In the genomic region with DNA sequence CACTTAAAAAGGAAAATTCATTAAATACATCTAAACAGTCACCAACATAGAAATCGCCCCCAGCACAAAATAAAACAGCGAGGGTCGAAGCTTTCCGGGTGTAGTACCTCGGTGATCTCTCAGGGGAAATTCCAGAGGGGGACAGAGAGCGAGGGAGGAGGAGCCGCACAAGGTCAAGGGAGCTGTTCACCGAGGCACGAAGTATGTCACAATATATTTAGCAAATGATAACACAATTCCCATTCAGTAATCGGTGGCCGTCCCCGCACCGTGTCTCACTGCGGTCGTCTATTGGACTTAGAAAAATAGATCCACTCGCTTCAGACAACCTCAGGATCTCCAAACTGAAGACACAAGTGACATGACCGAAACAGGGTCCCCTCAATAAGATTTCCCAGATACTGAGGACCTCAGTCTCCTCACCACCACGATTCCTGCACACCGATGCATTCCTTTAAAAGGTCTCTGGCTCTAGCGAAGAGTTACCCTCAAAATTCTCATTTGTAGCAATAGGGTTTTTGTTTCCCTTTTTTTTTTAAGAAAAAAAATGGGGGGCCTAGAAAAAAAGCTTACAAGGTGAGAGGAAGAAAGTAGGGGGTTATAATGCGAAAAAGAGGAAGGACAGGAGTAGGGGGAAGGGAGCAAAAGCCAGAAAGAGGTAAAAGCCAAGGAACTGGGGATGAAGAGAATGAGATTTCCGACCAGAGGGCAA, we compare ENCODE assay signal across 8 cellular contexts. TPM values are rescaled to one million over a fixed set of nuclear protein-coding genes. Genes with fewer than 3 reads are reported as not detected.
DNase-seq lines count a peak whose midpoint lies in the region; ATAC-seq lines count a peak whose summit lies in the region.

No MANE protein-coding gene starts in this region.

- no peak overlapping the region for H3K4me3 ChIP-seq in CD8-positive, alpha-beta memory T cell (ENCODE audit: low read length)
- H3K4me3 ChIP-seq in esophagus (ENCODE audit: low read depth in 1 of 2, low read length in 2 of 2) (peak overlapping the region; percentile 79 to 97), mucosa of stomach (ENCODE audit: low read length) (peak overlapping the region; percentile 12), aorta (ENCODE audit: low read length in 2 of 2) (peak overlapping the region; percentile 94 to 100)

- H3K4me3 Mint-ChIP-seq in CD8-positive, alpha-beta memory T cell, result peak overlapping the region; percentile 88 to 98 (median 92)

- H3K36me3 Mint-ChIP-seq in CD8-positive, alpha-beta memory T cell, result peaks cover 0 to 13% (median 1%) of the 10 kb centered on the region in 3 donors

- peak overlapping the region; percentile 60 for H3K9ac ChIP-seq in mucosa of stomach (ENCODE audit: low read length)

- peaks cover 55 to 79% (median 72%) of the 10 kb centered on the region in 3 donors for H3K4me1 Mint-ChIP-seq in CD8-positive, alpha-beta memory T cell

- no peaks in the 10 kb centered on the region for H3K27me3 Mint-ChIP-seq in CD8-positive, alpha-beta memory T cell

- peak overlapping the region; percentile 85 to 97 (median 93) for H3K27ac Mint-ChIP-seq in CD8-positive, alpha-beta memory T cell

- POLR2A ChIA-PET in CD8-positive, alpha-beta memory T cell (lab: Charles Lee), result interaction anchor here (1.5 kb wide), 1 partner anchor 12 kb away, joined by 4 read pairs; no protein-coding TSS in a partner anchor

- DNase-seq in CD8-positive, alpha-beta memory T cell, result no peak
- peak; percentile 81 for DNase-seq in HuH-7 (ENCODE audit: low spot score)
- DNase-seq in SKM-1 treated with dmso at 0.1 percent for 144 hours (lab: John Stamatoyannopoulos, UW; ENCODE audit: unreplicated experiment), result peak; percentile 45
- no peak for DNase-seq in aorta
- DNase-seq in DMS153 treated with DMSO at 0.1 percent for 48 hours (lab: John Stamatoyannopoulos, UW; ENCODE audit: unreplicated experiment), result no peak

- ATAC-seq in aorta (ENCODE audit: low FRiP score) (no peak), GM21360 (IDR thresholded peaks at IDR 0.05; ENCODE audit: unreplicated experiment) (no peak)

- no peaks in the 10 kb centered on the region for H3K9me3 ChIP-seq in CD8-positive, alpha-beta memory T cell (ENCODE audit: low read length)
- H3K9me3 ChIP-seq in esophagus (ENCODE audit: control insufficient read depth in 2 of 2, insufficient read depth in 1 of 2, low read depth in 1 of 2, low read length in 1 of 2) (no peaks in the 10 kb centered on the region), mucosa of stomach (ENCODE audit: control insufficient read depth, low read length) (no peaks in the 10 kb centered on the region), aorta (ENCODE audit: control insufficient read depth, low read length) (no peaks in the 10 kb centered on the region)

- H3K36me3 ChIP-seq in CD8-positive, alpha-beta memory T cell (ENCODE audit: insufficient read depth, low read length), result no peaks in the 10 kb centered on the region
- H3K36me3 ChIP-seq in esophagus (ENCODE audit: control insufficient read depth in 2 of 2, insufficient read depth in 2 of 2, low read length in 1 of 2), result peaks cover 0 to 2% of the 10 kb centered on the region in 2 donors
- no peaks in the 10 kb centered on the region for H3K36me3 ChIP-seq in mucosa of stomach (ENCODE audit: control insufficient read depth, insufficient read depth, low read length)
- no peaks in the 10 kb centered on the region for H3K36me3 ChIP-seq in aorta (ENCODE audit: control insufficient read depth in 1 of 2, insufficient read depth in 2 of 2, low read length in 1 of 2)

- H3K27me3 ChIP-seq in CD8-positive, alpha-beta memory T cell (ENCODE audit: insufficient read depth, low read length, poor library complexity, severe bottlenecking), result no peaks in the 10 kb centered on the region
- no peaks in the 10 kb centered on the region for H3K27me3 ChIP-seq in esophagus (ENCODE audit: control insufficient read depth in 1 of 2, insufficient read depth in 2 of 2, low read length in 2 of 2)
- H3K27me3 ChIP-seq in mucosa of stomach (ENCODE audit: control insufficient read depth, insufficient read depth, low read length), result no peaks in the 10 kb centered on the region
- no peaks in the 10 kb centered on the region for H3K27me3 ChIP-seq in aorta (ENCODE audit: control insufficient read depth in 1 of 2, insufficient read depth in 2 of 2, low read length in 1 of 2)

- intact Hi-C loops in aorta (cut with DNase I), result loop anchor here (5.0 to 10.0 kb wide), 3 partner anchors 93 to 145 kb away; no protein-coding TSS in a partner anchor

- WGBS in esophagus, 2 donors, result 23 to 27% methylated on average over 22 of the region's 22 CpGs
- WGBS in aorta, 2 donors, result 8 to 9% methylated on average over 22 of the region's 22 CpGs

- peaks cover 40% of the 10 kb centered on the region for H3K4me1 ChIP-seq in CD8-positive, alpha-beta memory T cell (ENCODE audit: insufficient read depth, low read length)
- no peaks in the 10 kb centered on the region for H3K4me1 ChIP-seq in esophagus (ENCODE audit: control insufficient read depth in 2 of 2, insufficient read depth in 2 of 2, low read length in 1 of 2)
- no peaks in the 10 kb centered on the region for H3K4me1 ChIP-seq in mucosa of stomach (ENCODE audit: control insufficient read depth, insufficient read depth, low read length)
- H3K4me1 ChIP-seq in aorta (ENCODE audit: control insufficient read depth in 1 of 2, insufficient read depth in 2 of 2, low read length in 2 of 2), result peaks cover 2 to 5% of the 10 kb centered on the region in 2 donors

- no peaks in the 10 kb centered on the region for H3K9me3 Mint-ChIP-seq in CD8-positive, alpha-beta memory T cell

- H3K27ac ChIP-seq in CD8-positive, alpha-beta memory T cell (ENCODE audit: low read depth, low read length), result no peak overlapping the region
- H3K27ac ChIP-seq in esophagus (ENCODE audit: low read depth in 2 of 2, low read length in 1 of 2) (peak overlapping the region; percentile 80 to 88), aorta (ENCODE audit: low read depth in 1 of 2, low read length in 2 of 2) (peak overlapping the region in 1 of 2 donors; percentile 13)

- CTCF ChIA-PET in CD8-positive, alpha-beta memory T cell (lab: Charles Lee), result interaction anchor here (1.4 to 2.2 kb wide), 3 partner anchors 13 to 131 kb away, joined by 4 to 6 read pairs (median 5); no protein-coding TSS in a partner anchor

RNA-seq across cellular contexts. Expression of a gene that starts 1.1 kb away (rescaled TPM):
- 10 to 100 TPM; 25.3 to 28.9 TPM for total RNA-seq in CD8-positive, alpha-beta memory T cell
- 25.4 TPM for polyA plus RNA-seq in CD8-positive, alpha-beta memory T cell
- polyA plus RNA-seq in esophagus (1 to 10 TPM; 3.1 to 3.7 TPM), aorta (10 to 100 TPM in 1 of 2 donors, 1 to 10 TPM in 1; 7.5 to 10.4 TPM)
- 10 to 100 TPM; 42.2 to 50.0 TPM for total RNA-seq in aorta

Comparison
In these comparisons a context has a peak if more than half of its experiments do, and no peak if none do; other contexts are left out.
1. DNase-seq: peak in HuH-7 (single experiment) and SKM-1 treated with dmso at 0.1 percent for 144 hours (single experiment); none in CD8-positive, alpha-beta memory T cell (0 of 5), aorta (0 of 2) and DMS153 treated with DMSO at 0.1 percent for 48 hours (single experiment).